Comparison of ENCODE assay signal across 25 cellular contexts in genomic region chr4:73387552-73387951, GRCh38. TPM values are rescaled to one million over a fixed set of nuclear protein-coding genes. Genes with fewer than 3 reads are reported as not detected.
A peak's percentile ranks its signal among the peaks of the same experiment; 100 is the strongest.
DNase-seq lines count a peak whose midpoint lies in the region; ATAC-seq and TF ChIP-seq lines count a peak whose summit lies in the region.
"Had no signal": no experiment of that assay in that cellular context is flagged by ENCODE, and none has a peak within 500 bp of the region (broad histone marks: within the 10 kb centered on the region; RNA-seq: fewer than 3 reads in every experiment).

No MANE protein-coding gene starts in this region.

- H3K27ac ChIP-seq in PC-3 (ENCODE audit: low read length): no peak overlapping the region
- H3K27ac ChIP-seq: HL-60, RWPE1 had no signal

- no peaks in the 10 kb centered on the region for H3F3A ChIP-seq in PC-3 (ENCODE audit: low read length, unreplicated experiment)

- no peak overlapping the region for H3K9ac ChIP-seq in PC-3 (ENCODE audit: low read length)

- peaks cover 0 to 2% of the 10 kb centered on the region in 2 donors for H3K36me3 Mint-ChIP-seq in stimulated activated naive B cell treated with anti-CD40 and anti-IgM and Interleukin-4, amounts not matched to agents 10 μg/mL and 1 μg/mL and 100 μg/mL, for 72 hours
- H3K36me3 Mint-ChIP-seq: CD8-positive, alpha-beta memory T cell; T-cell had no signal

- no peak for DNase-seq in stimulated activated naive B cell treated with anti-CD40 and anti-IgM and Interleukin-4, amounts not matched to agents 10 μg/mL and 1 μg/mL and 100 μg/mL, for 72 hours
- DNase-seq in activated CD4-positive, alpha-beta T cell treated with anti-CD3 and anti-CD28 coated beads for 48 hours: no peak
- DNase-seq in COLO829 (ENCODE audit: low spot score) (no peak), PC-3 (no peak)
- DNase-seq: ACHN; C1 segment of cervical spinal cord; CD8-positive, alpha-beta memory T cell; DMS79; HFFc6; IMR-90; NCI-H1417; NCI-H187; NCI-H2107; NCI-H2227 treated with DMSO at 0.1 percent for 48 hours; NCI-H510A treated with DMSO at 0.1 percent for 48 hours; NCI-H774; SIG-M5; T-cell had no signal

- POLR2A ChIA-PET in PC-3 (lab: Charles Lee; ENCODE audit: unreplicated experiment): interaction anchor here (0.8 kb wide), 1 partner anchor 275 kb away, joined by 6 read pairs; no protein-coding TSS in a partner anchor

- no TSS peak for BruUV-seq in PC-3 (replicated peaks; lab: Mats Ljungman, UMichigan)

- no peaks in the 10 kb centered on the region for H3K36me3 ChIP-seq in PC-3 (ENCODE audit: low read depth, low read length)

- TF ChIP-seq CTCF in PC-3 (conservative IDR thresholded peaks at IDR 0.05; ENCODE audit: low read depth, low read length): no peak

- peaks cover 3 to 15% of the 10 kb centered on the region in 2 donors for H3K9me3 Mint-ChIP-seq in stimulated activated naive B cell treated with anti-CD40 and anti-IgM and Interleukin-4, amounts not matched to agents 10 μg/mL and 1 μg/mL and 100 μg/mL, for 72 hours
- H3K9me3 Mint-ChIP-seq: HFFc6 had no signal

- H3K4me3 Mint-ChIP-seq in stimulated activated naive B cell treated with anti-CD40 and anti-IgM and Interleukin-4, amounts not matched to agents 10 μg/mL and 1 μg/mL and 100 μg/mL, for 72 hours: no peak overlapping the region
- H3K4me3 Mint-ChIP-seq: CD8-positive, alpha-beta memory T cell; HFFc6; T-cell had no signal

- H3K9me3 ChIP-seq in PC-3 (ENCODE audit: low read length): no peaks in the 10 kb centered on the region

- no peaks in the 10 kb centered on the region for H3K4me1 ChIP-seq in PC-3 (ENCODE audit: insufficient read depth, low read length)

- H3K4me1 Mint-ChIP-seq in stimulated activated naive B cell treated with anti-CD40 and anti-IgM and Interleukin-4, amounts not matched to agents 10 μg/mL and 1 μg/mL and 100 μg/mL, for 72 hours: peaks cover 0 to 2% of the 10 kb centered on the region in 2 donors
- H3K4me1 Mint-ChIP-seq: CD8-positive, alpha-beta memory T cell; T-cell had no signal

- no peak overlapping the region for H3K4me2 ChIP-seq in PC-3 (ENCODE audit: low read length)

- no peaks in the 10 kb centered on the region for H3K9me2 ChIP-seq in PC-3 (replicated peaks; ENCODE audit: low read length)

- CTCF ChIA-PET in PC-3 (lab: Charles Lee): no interaction called here

- H3K27ac Mint-ChIP-seq in stimulated activated naive B cell treated with anti-CD40 and anti-IgM and Interleukin-4, amounts not matched to agents 10 μg/mL and 1 μg/mL and 100 μg/mL, for 72 hours: peak overlapping the region; percentile 59
- H3K27ac Mint-ChIP-seq: CD8-positive, alpha-beta memory T cell; HFFc6; T-cell had no signal

- no peaks in the 10 kb centered on the region for H4K20me1 ChIP-seq in PC-3 (ENCODE audit: low read length)

- no peak overlapping the region for H3K4me3 ChIP-seq in PC-3 (ENCODE audit: low read length)

- ATAC-seq in GM18499 (IDR thresholded peaks at IDR 0.05; ENCODE audit: insufficient read depth, unreplicated experiment) (peak; percentile 58), GM19351 (IDR thresholded peaks at IDR 0.05; ENCODE audit: unreplicated experiment) (peak; percentile 65), HG02884 (IDR thresholded peaks at IDR 0.05; ENCODE audit: unreplicated experiment) (peak; percentile 73), PC-3 (no peak)
- ATAC-seq in stimulated activated naive B cell treated with anti-CD40 and anti-IgM and Interleukin-4, amounts not matched to agents 10 μg/mL and 1 μg/mL and 100 μg/mL, for 72 hours (replicated peaks): peak; percentile 73 to 84
- ATAC-seq: SK-N-SH treated with all-trans-retinoic acid at 6 μM for 48 hours, T-cell had no signal

- H3K27me3 ChIP-seq in PC-3 (ENCODE audit: low read length): peaks cover 42% of the 10 kb centered on the region

- peaks cover 4 to 16% of the 10 kb centered on the region in 2 donors for H3K27me3 Mint-ChIP-seq in stimulated activated naive B cell treated with anti-CD40 and anti-IgM and Interleukin-4, amounts not matched to agents 10 μg/mL and 1 μg/mL and 100 μg/mL, for 72 hours

- no peaks in the 10 kb centered on the region for H3K79me2 ChIP-seq in PC-3 (ENCODE audit: low read length)

- H2AFZ ChIP-seq in PC-3 (ENCODE audit: low read length): no peak overlapping the region

- intact Hi-C loops in PC-3 (cut with micrococcal nuclease): no loop called here

RNA-seq across cellular contexts. Expression of gene ALB, which starts 16.5 kb away (rescaled TPM):
- total RNA-seq in PC-3 (2014; rRNA removed): 0.22 TPM in 1 of 2 replicates, not detected in the other
- total RNA-seq: CD8-positive, alpha-beta memory T cell; HFFc6; IMR-90; M059J had no signal

RNA-seq across cellular contexts. Expression of gene AFP, which starts 48.5 kb away (rescaled TPM):
- 0.40 TPM in 1 of 2 replicates, not detected in the other for total RNA-seq in PC-3 (2014; rRNA removed)
- total RNA-seq: CD8-positive, alpha-beta memory T cell had no signal
